In genomic region chr12:6340745-6341438, GRCh38 we compare ENCODE assay signal across 7 cellular contexts. TPM values are rescaled to one million over a fixed set of nuclear protein-coding genes. Genes with fewer than 3 reads are reported as not detected.
DNase-seq lines count a peak whose midpoint lies in the region; ATAC-seq, FAIRE-seq and TF ChIP-seq lines count a peak whose summit lies in the region.
"Had no signal": no experiment of that assay in that cellular context is flagged by ENCODE, and none has a peak within 500 bp of the region (broad histone marks: within the 10 kb centered on the region; RNA-seq: fewer than 3 reads in every experiment).

No MANE protein-coding gene starts in this region.

- no TSS peak for BruUV-seq in HepG2 (replicated peaks; lab: Mats Ljungman, UMichigan)

- H3K9me3 Mint-ChIP-seq in naive thymus-derived CD8-positive, alpha-beta T cell, result no peaks in the 10 kb centered on the region

- peaks cover 0 to 3% (median 0%) of the 10 kb centered on the region in 5 donors for H3K27me3 Mint-ChIP-seq in naive thymus-derived CD8-positive, alpha-beta T cell

- no peak for TF ChIP-seq RAD21 in HepG2 (CRISPR knock-in tag; IDR thresholded peaks at IDR 0.05)

- no peak overlapping the region for H3K4me3 Mint-ChIP-seq in naive thymus-derived CD8-positive, alpha-beta T cell

- in situ Hi-C loops in HepG2 (cut with HindIII; ENCODE audit: extremely low pct_ligation_motif_present, low pct_unique_long_range_greater_than_20kb), result no loop called here

- peak overlapping the region; percentile 95 for H3K9ac ChIP-seq in HepG2 (ENCODE audit: insufficient read depth, low read depth, low read length)

- peak overlapping the region; percentile 84 for H3K27ac ChIP-seq in SJSA1
- H3K27ac ChIP-seq in HepG2 (ENCODE audit: extremely low read length, insufficient read depth, low read length), result peak overlapping the region; percentile 82

- no peaks in the 10 kb centered on the region for H3K9me3 ChIP-seq in SJSA1 (replicated peaks)
- no peaks in the 10 kb centered on the region for H3K9me3 ChIP-seq in HepG2 (ENCODE audit: low read length)

- intact Hi-C loops in HepG2 (cut with micrococcal nuclease; ENCODE audit: unreplicated experiment), result loop anchor here (10.0 kb wide), 1 partner anchor 194 kb away; the partner anchor contains the start of gene GAPDH

- H3K27me3 ChIP-seq in BJ (ENCODE audit: control insufficient read depth, insufficient read depth, low read length), result no peaks in the 10 kb centered on the region
- H3K27me3 ChIP-seq in SJSA1 (replicated peaks), result no peaks in the 10 kb centered on the region
- H3K27me3 ChIP-seq in HepG2 (ENCODE audit: control insufficient read depth in 1 of 2, insufficient read depth in 2 of 2, low read length in 2 of 2), result no peaks in the 10 kb centered on the region; a peak in 1 of 5 replicates

- no peaks in the 10 kb centered on the region; the same call in 1 of the 2 replicates for H4K20me1 ChIP-seq in HepG2 (ENCODE audit: insufficient read depth, low read length)

- FAIRE-seq in HepG2 (lab: Jason Lieb, UNC), result no peak

- no peak for ATAC-seq in HepG2
- no peak for ATAC-seq in GM18907 (IDR thresholded peaks at IDR 0.05; ENCODE audit: unreplicated experiment)
- ATAC-seq in naive thymus-derived CD8-positive, alpha-beta T cell, result no peak

- peaks cover 26 to 47% (median 42%) of the 10 kb centered on the region in 4 donors for H3K4me1 Mint-ChIP-seq in naive thymus-derived CD8-positive, alpha-beta T cell

- no peak for TF ChIP-seq EP300 in HepG2 (IDR thresholded peaks at IDR 0.05; ENCODE audit: low read depth in 2 of 2, low read length in 2 of 2)
- TF ChIP-seq EP300 in HepG2 (CRISPR knock-in tag; IDR thresholded peaks at IDR 0.05; ENCODE audit: borderline replicate concordance), result no peak

- no peak overlapping the region for H2AFZ ChIP-seq in HepG2 (ENCODE audit: low read length)

- H3K79me2 ChIP-seq in HepG2 (ENCODE audit: insufficient read depth, low read length), result peaks cover 59% of the 10 kb centered on the region

- H3K4me1 ChIP-seq in SJSA1 (replicated peaks) (peaks cover 59% of the 10 kb centered on the region), HepG2 (ENCODE audit: insufficient read depth, low read length) (peaks cover 82% of the 10 kb centered on the region)

- POLR2A ChIA-PET in BJ (lab: Charles Lee), result no interaction called here
- POLR2A ChIA-PET in HepG2 (lab: Yijun Ruan, JAX), result interaction anchor here (0.8 to 11.0 kb wide), 10 partner anchors 9 to 43 kb away, joined by 3 to 278 read pairs (median 7); partner anchors contain the start of genes LTBR, PLEKHG6 and SCNN1A
- POLR2A ChIA-PET in naive thymus-derived CD8-positive, alpha-beta T cell (lab: Charles Lee), result interaction anchor here (0.6 to 17.3 kb wide), 12 partner anchors 8 to 130 kb away, joined by 3 to 358 read pairs (median 5); partner anchors contain the start of genes CD27 and VAMP1

- H3K36me3 Mint-ChIP-seq in naive thymus-derived CD8-positive, alpha-beta T cell, result peaks cover 0 to 2% (median 0%) of the 10 kb centered on the region in 3 donors

- CTCF ChIA-PET in BJ (lab: Yijun Ruan, JAX) (interaction anchor here (1.3 to 2.1 kb wide), 2 partner anchors 30 to 125 kb away, joined by 3 to 7 read pairs; no protein-coding TSS in a partner anchor), HepG2 (lab: Yijun Ruan, JAX; ENCODE audit: low intra/inter-chr PET ratio, low total read pairs) (no interaction called here)

- H3K4me3 ChIP-seq in BJ (ENCODE audit: low read depth, low read length), result peak overlapping the region; percentile 90
- H3K4me3 ChIP-seq in SJSA1, result peak overlapping the region; percentile 74
- H3K4me3 ChIP-seq in HepG2 (replicated peaks in 1 of 3; ENCODE audit: insufficient read depth in 1 of 3, low read depth in 2 of 3, low read length in 3 of 3), result peak overlapping the region; percentile 85 to 99 (median 97)

- H3K36me3 ChIP-seq in BJ (ENCODE audit: control insufficient read depth, insufficient read depth, low read length) (no peaks in the 10 kb centered on the region), SJSA1 (peaks cover 47% of the 10 kb centered on the region), HepG2 (replicated peaks in 1 of 2; ENCODE audit: control insufficient read depth in 1 of 2, insufficient read depth in 2 of 2, low read length in 2 of 2) (no peaks in the 10 kb centered on the region)

- peak overlapping the region; percentile 96 for H3K4me2 ChIP-seq in HepG2 (ENCODE audit: low read depth, low read length)

- WGBS in HepG2 (ENCODE audit: low lambda C conversion rate), result under 1% methylated on average over 15 of the region's 15 CpGs

- DNase-seq in BJ (ENCODE audit: low read depth) (no peak), SJSA1 (ENCODE audit: low read depth in 1 of 2, low spot score in 2 of 2) (no peak), HepG2 (ENCODE audit: low spot score) (no peak), RKO (ENCODE audit: low spot score) (no peak)
- DNase-seq in naive thymus-derived CD8-positive, alpha-beta T cell, result no peak
- DNase-seq: NCI-H2171 treated with DMSO at 0.1 percent for 48 hours had no signal

- H3K27ac Mint-ChIP-seq in naive thymus-derived CD8-positive, alpha-beta T cell, result no peak overlapping the region

- no peak for TF ChIP-seq CTCF in BJ (IDR thresholded peaks at IDR 0.05; ENCODE audit: insufficient read depth, low read depth, low read length)
- TF ChIP-seq CTCF in HepG2 (CRISPR knock-in tag; IDR thresholded peaks at IDR 0.05), result no peak

- no peak for TF ChIP-seq POLR2A in HepG2 (IDR thresholded peaks at IDR 0.05; ENCODE audit: insufficient read depth in 1 of 2, low read depth in 2 of 2, low read length in 2 of 2)

RNA-seq across cellular contexts. Expression of gene TNFRSF1A, which starts 1.0 kb away (rescaled TPM):
- 170 and 217 TPM in 2 replicates for polyA plus RNA-seq in BJ (2011; rRNA removed)
- 134 and 147 TPM in 2 replicates for polyA minus RNA-seq in BJ (2011; rRNA and poly(A)+ RNA removed)
- 109 and 132 TPM in 2 replicates for total RNA-seq in SJSA1 (2014; rRNA removed; shearing (Covaris generic))
- 21.9 and 41.5 TPM in 2 replicates for total RNA-seq in HepG2 (2016; rRNA removed; fragmentation: Illumina TruSeq; extraction: Trizol)
- total RNA-seq in HepG2 (2016; cell fraction: cytosol; rRNA removed; fragmentation: Illumina TruSeq; extraction: Trizol; ENCODE audit: low read depth), result 16.3 and 18.0 TPM in 2 replicates
- total RNA-seq in HepG2 (2016; cell fraction: insoluble cytoplasmic fraction; rRNA removed; fragmentation: Illumina TruSeq; extraction: Trizol), result 28.8 and 36.5 TPM in 2 replicates
- 19.8 and 22.3 TPM in 2 replicates for total RNA-seq in HepG2 (2016; cell fraction: membrane; rRNA removed; fragmentation: Illumina TruSeq; extraction: Trizol)
- 36.8 and 40.7 TPM in 2 replicates for total RNA-seq in HepG2 (2016; cell fraction: nucleus; rRNA removed; fragmentation: Illumina TruSeq; extraction: Trizol)
- polyA plus RNA-seq in HepG2 (2011; rRNA removed), result 41.4 and 61.2 TPM in 2 replicates
- polyA plus RNA-seq in HepG2 (2011; cell fraction: cytosol; rRNA removed), result 53.0 and 53.4 TPM in 2 replicates
- 67.2 and 67.4 TPM in 2 replicates for polyA plus RNA-seq in HepG2 (2011; cell fraction: nucleus; rRNA removed)
- polyA plus RNA-seq in HepG2 (2012), result 40.9 and 56.2 TPM in 2 replicates
- 5.2 and 6.8 TPM in 2 replicates for polyA plus RNA-seq in HepG2 (2016; cell fraction: cytosol; fragmentation: Illumina TruSeq; extraction: Trizol; ENCODE audit: low read depth)
- polyA plus RNA-seq in HepG2 (2016; cell fraction: insoluble cytoplasmic fraction; fragmentation: Illumina TruSeq; extraction: Trizol; ENCODE audit: low read depth), result 31.8 and 38.4 TPM in 2 replicates
- 14.3 and 15.5 TPM in 2 replicates for polyA plus RNA-seq in HepG2 (2016; cell fraction: membrane; fragmentation: Illumina TruSeq; extraction: Trizol; ENCODE audit: low read depth)
- polyA plus RNA-seq in HepG2 (2016; cell fraction: nucleus; fragmentation: Illumina TruSeq; extraction: Trizol; ENCODE audit: insufficient read depth, low read depth), result 75.7 and 99.5 TPM in 2 replicates
- polyA minus RNA-seq in HepG2 (2011; rRNA and poly(A)+ RNA removed; ENCODE audit: low replicate concordance), result 88.8 and 131 TPM in 2 replicates
- polyA minus RNA-seq in HepG2 (2011; cell fraction: cytosol; rRNA and poly(A)+ RNA removed), result 52.9 and 68.3 TPM in 2 replicates
- 54.3 and 80.4 TPM in 2 replicates for polyA minus RNA-seq in HepG2 (2011; cell fraction: nucleus; rRNA and poly(A)+ RNA removed)
- 10 to 100 TPM; 91.7 to 97.6 TPM for total RNA-seq in naive thymus-derived CD8-positive, alpha-beta T cell
- polyA plus RNA-seq in naive thymus-derived CD8-positive, alpha-beta T cell, result 10 to 100 TPM; 19.5 to 43.7 (median 31.1) TPM

RNA-seq across cellular contexts. Expression of gene PLEKHG6, which starts 30.4 kb away (rescaled TPM):
- polyA plus RNA-seq in BJ (2011; rRNA removed), result 0.10 TPM in 1 of 2 replicates, not detected in the other
- polyA minus RNA-seq in BJ (2011; rRNA and poly(A)+ RNA removed), result 0.43 TPM in 1 of 2 replicates, not detected in the other
- total RNA-seq in SJSA1 (2014; rRNA removed; shearing (Covaris generic)), result 0.08 TPM in 1 of 2 replicates, not detected in the other
- total RNA-seq in HepG2 (2016; rRNA removed; fragmentation: Illumina TruSeq; extraction: Trizol), result 13.1 and 18.9 TPM in 2 replicates
- 11.1 and 14.7 TPM in 2 replicates for total RNA-seq in HepG2 (2016; cell fraction: cytosol; rRNA removed; fragmentation: Illumina TruSeq; extraction: Trizol; ENCODE audit: low read depth)
- 15.0 and 16.9 TPM in 2 replicates for total RNA-seq in HepG2 (2016; cell fraction: insoluble cytoplasmic fraction; rRNA removed; fragmentation: Illumina TruSeq; extraction: Trizol)
- 23.7 TPM in 2 replicates for total RNA-seq in HepG2 (2016; cell fraction: membrane; rRNA removed; fragmentation: Illumina TruSeq; extraction: Trizol)
- total RNA-seq in HepG2 (2016; cell fraction: nucleus; rRNA removed; fragmentation: Illumina TruSeq; extraction: Trizol), result 15.6 and 19.7 TPM in 2 replicates
- 17.0 and 26.8 TPM in 2 replicates for polyA plus RNA-seq in HepG2 (2011; rRNA removed)
- 12.8 and 29.8 TPM in 2 replicates for polyA plus RNA-seq in HepG2 (2011; cell fraction: cytosol; rRNA removed)
- 20.1 and 50.9 TPM in 2 replicates for polyA plus RNA-seq in HepG2 (2011; cell fraction: nucleus; rRNA removed)
- polyA plus RNA-seq in HepG2 (2012), result 16.4 and 22.2 TPM in 2 replicates
- polyA plus RNA-seq in HepG2 (2016; cell fraction: cytosol; fragmentation: Illumina TruSeq; extraction: Trizol; ENCODE audit: low read depth), result 16.0 and 16.1 TPM in 2 replicates
- 15.2 and 21.6 TPM in 2 replicates for polyA plus RNA-seq in HepG2 (2016; cell fraction: insoluble cytoplasmic fraction; fragmentation: Illumina TruSeq; extraction: Trizol; ENCODE audit: low read depth)
- 20.3 and 26.3 TPM in 2 replicates for polyA plus RNA-seq in HepG2 (2016; cell fraction: membrane; fragmentation: Illumina TruSeq; extraction: Trizol; ENCODE audit: low read depth)
- 28.0 and 30.9 TPM in 2 replicates for polyA plus RNA-seq in HepG2 (2016; cell fraction: nucleus; fragmentation: Illumina TruSeq; extraction: Trizol; ENCODE audit: insufficient read depth, low read depth)
- 0.70 and 23.3 TPM in 2 replicates for polyA minus RNA-seq in HepG2 (2011; rRNA and poly(A)+ RNA removed; ENCODE audit: low replicate concordance)
- polyA minus RNA-seq in HepG2 (2011; cell fraction: cytosol; rRNA and poly(A)+ RNA removed), result 8.8 and 12.8 TPM in 2 replicates
- 13.3 and 16.5 TPM in 2 replicates for polyA minus RNA-seq in HepG2 (2011; cell fraction: nucleus; rRNA and poly(A)+ RNA removed)
- not detected for total RNA-seq in naive thymus-derived CD8-positive, alpha-beta T cell
- under 1 TPM; 0.14 to 0.17 (median 0.15) TPM for polyA plus RNA-seq in naive thymus-derived CD8-positive, alpha-beta T cell

RNA-seq across cellular contexts. Expression of gene SCNN1A, which starts 34.5 kb away (rescaled TPM):
- 0.18 and 0.36 TPM in 2 replicates for polyA plus RNA-seq in BJ (2011; rRNA removed)
- polyA minus RNA-seq in BJ (2011; rRNA and poly(A)+ RNA removed), result 0.57 TPM in 1 of 2 replicates, not detected in the other
- 0.18 and 4.7 TPM in 2 replicates for total RNA-seq in SJSA1 (2014; rRNA removed; shearing (Covaris generic))
- total RNA-seq in HepG2 (2016; rRNA removed; fragmentation: Illumina TruSeq; extraction: Trizol), result 0.63 and 1.5 TPM in 2 replicates
- total RNA-seq in HepG2 (2016; cell fraction: cytosol; rRNA removed; fragmentation: Illumina TruSeq; extraction: Trizol; ENCODE audit: low read depth), result 0.71 and 1.2 TPM in 2 replicates
- 0.71 and 1.6 TPM in 2 replicates for total RNA-seq in HepG2 (2016; cell fraction: insoluble cytoplasmic fraction; rRNA removed; fragmentation: Illumina TruSeq; extraction: Trizol)
- total RNA-seq in HepG2 (2016; cell fraction: membrane; rRNA removed; fragmentation: Illumina TruSeq; extraction: Trizol), result 0.72 and 0.87 TPM in 2 replicates
- total RNA-seq in HepG2 (2016; cell fraction: nucleus; rRNA removed; fragmentation: Illumina TruSeq; extraction: Trizol), result 1.8 and 5.0 TPM in 2 replicates
- 14.6 and 32.8 TPM in 2 replicates for polyA plus RNA-seq in HepG2 (2011; rRNA removed)
- polyA plus RNA-seq in HepG2 (2011; cell fraction: cytosol; rRNA removed), result 6.1 and 12.5 TPM in 2 replicates
- polyA plus RNA-seq in HepG2 (2011; cell fraction: nucleus; rRNA removed), result 24.9 and 39.4 TPM in 2 replicates
- 17.5 and 19.3 TPM in 2 replicates for polyA plus RNA-seq in HepG2 (2012)
- polyA plus RNA-seq in HepG2 (2016; cell fraction: cytosol; fragmentation: Illumina TruSeq; extraction: Trizol; ENCODE audit: low read depth), result 0.22 and 0.41 TPM in 2 replicates
- polyA plus RNA-seq in HepG2 (2016; cell fraction: insoluble cytoplasmic fraction; fragmentation: Illumina TruSeq; extraction: Trizol; ENCODE audit: low read depth), result 1.0 and 1.6 TPM in 2 replicates
- polyA plus RNA-seq in HepG2 (2016; cell fraction: membrane; fragmentation: Illumina TruSeq; extraction: Trizol; ENCODE audit: low read depth), result 0.66 and 1.1 TPM in 2 replicates
- polyA plus RNA-seq in HepG2 (2016; cell fraction: nucleus; fragmentation: Illumina TruSeq; extraction: Trizol; ENCODE audit: insufficient read depth, low read depth), result 4.0 and 5.1 TPM in 2 replicates
- polyA minus RNA-seq in HepG2 (2011; rRNA and poly(A)+ RNA removed; ENCODE audit: low replicate concordance), result 9.5 and 30.0 TPM in 2 replicates
- 5.9 and 14.3 TPM in 2 replicates for polyA minus RNA-seq in HepG2 (2011; cell fraction: cytosol; rRNA and poly(A)+ RNA removed)
- 10.9 and 24.2 TPM in 2 replicates for polyA minus RNA-seq in HepG2 (2011; cell fraction: nucleus; rRNA and poly(A)+ RNA removed)
- total RNA-seq in naive thymus-derived CD8-positive, alpha-beta T cell, result 1 to 10 TPM; 4.0 to 4.7 TPM
- polyA plus RNA-seq in naive thymus-derived CD8-positive, alpha-beta T cell, result under 1 TPM; 0.06 to 0.65 (median 0.23) TPM

RNA-seq across cellular contexts. Expression of gene LTBR, which starts 43.1 kb away (rescaled TPM):
- polyA plus RNA-seq in BJ (2011; rRNA removed), result 23.4 and 67.2 TPM in 2 replicates
- polyA minus RNA-seq in BJ (2011; rRNA and poly(A)+ RNA removed), result 20.7 and 23.3 TPM in 2 replicates
- 102 and 106 TPM in 2 replicates for total RNA-seq in SJSA1 (2014; rRNA removed; shearing (Covaris generic))
- total RNA-seq in HepG2 (2016; rRNA removed; fragmentation: Illumina TruSeq; extraction: Trizol), result 12.1 and 34.8 TPM in 2 replicates
- 24.4 and 24.5 TPM in 2 replicates for total RNA-seq in HepG2 (2016; cell fraction: cytosol; rRNA removed; fragmentation: Illumina TruSeq; extraction: Trizol; ENCODE audit: low read depth)
- total RNA-seq in HepG2 (2016; cell fraction: insoluble cytoplasmic fraction; rRNA removed; fragmentation: Illumina TruSeq; extraction: Trizol), result 11.6 and 40.0 TPM in 2 replicates
- 34.7 and 35.3 TPM in 2 replicates for total RNA-seq in HepG2 (2016; cell fraction: membrane; rRNA removed; fragmentation: Illumina TruSeq; extraction: Trizol)
- 39.7 and 43.6 TPM in 2 replicates for total RNA-seq in HepG2 (2016; cell fraction: nucleus; rRNA removed; fragmentation: Illumina TruSeq; extraction: Trizol)
- 31.4 and 39.0 TPM in 2 replicates for polyA plus RNA-seq in HepG2 (2011; rRNA removed)
- 23.7 and 29.3 TPM in 2 replicates for polyA plus RNA-seq in HepG2 (2011; cell fraction: cytosol; rRNA removed)
- 82.9 and 92.1 TPM in 2 replicates for polyA plus RNA-seq in HepG2 (2011; cell fraction: nucleus; rRNA removed)
- polyA plus RNA-seq in HepG2 (2012), result 25.8 and 37.8 TPM in 2 replicates
- polyA plus RNA-seq in HepG2 (2016; cell fraction: cytosol; fragmentation: Illumina TruSeq; extraction: Trizol; ENCODE audit: low read depth), result 19.3 and 21.0 TPM in 2 replicates
- polyA plus RNA-seq in HepG2 (2016; cell fraction: insoluble cytoplasmic fraction; fragmentation: Illumina TruSeq; extraction: Trizol; ENCODE audit: low read depth), result 16.0 and 16.4 TPM in 2 replicates
- polyA plus RNA-seq in HepG2 (2016; cell fraction: membrane; fragmentation: Illumina TruSeq; extraction: Trizol; ENCODE audit: low read depth), result 27.4 and 28.3 TPM in 2 replicates
- 117 and 123 TPM in 2 replicates for polyA plus RNA-seq in HepG2 (2016; cell fraction: nucleus; fragmentation: Illumina TruSeq; extraction: Trizol; ENCODE audit: insufficient read depth, low read depth)
- 16.2 and 29.7 TPM in 2 replicates for polyA minus RNA-seq in HepG2 (2011; rRNA and poly(A)+ RNA removed; ENCODE audit: low replicate concordance)
- polyA minus RNA-seq in HepG2 (2011; cell fraction: cytosol; rRNA and poly(A)+ RNA removed), result 11.5 and 14.0 TPM in 2 replicates
- polyA minus RNA-seq in HepG2 (2011; cell fraction: nucleus; rRNA and poly(A)+ RNA removed), result 22.4 and 34.2 TPM in 2 replicates
- under 1 TPM; 0.91 to 0.93 TPM for total RNA-seq in naive thymus-derived CD8-positive, alpha-beta T cell
- polyA plus RNA-seq in naive thymus-derived CD8-positive, alpha-beta T cell, result under 1 TPM in 1 of 3 donors, not detected in 2; 0.23 TPM

Comparison
In these comparisons a context has a peak if more than half of its experiments do, and no peak if none do; other contexts are left out.
1. RNA of gene PLEKHG6, which starts 30.4 kb away (total RNA-seq): 11.1 to 23.7 TPM in HepG2; 0.08 TPM in SJSA1 and not detected in naive thymus-derived CD8-positive, alpha-beta T cell; every median in the first group is over 10 times any median in the second.
2. Peak in every context shown above with its lines, with median percentiles within 50 percentile points of each other: H3K4me3 ChIP-seq.